In genomic region chr10:23095966-23096813, GRCh38 we compare ENCODE assay signal across 8 cellular contexts. TPM values are rescaled to one million over a fixed set of nuclear protein-coding genes. Genes with fewer than 3 reads are reported as not detected.
DNase-seq lines count a peak whose midpoint lies in the region; ATAC-seq, FAIRE-seq and TF ChIP-seq lines count a peak whose summit lies in the region.

No MANE protein-coding gene starts in this region.

- peak overlapping the region; percentile 88 for H3K4me3 Mint-ChIP-seq in activated T-helper 2 cell treated with anti-CD3 and anti-CD28 coated beads, Interferon-gamma antibody, Interleukin-2, Interleukin-4, amounts not matched to agents 10 μg/mL and 5 μg/mL and 100 μg/mL, durations not matched to agents 14 hours and 24 hours and 36 hours (ENCODE audit: low read depth)

- peaks cover 7% of the 10 kb centered on the region for H3K36me3 Mint-ChIP-seq in activated T-helper 2 cell treated with anti-CD3 and anti-CD28 coated beads, Interferon-gamma antibody, Interleukin-2, Interleukin-4, amounts not matched to agents 10 μg/mL and 5 μg/mL and 100 μg/mL, durations not matched to agents 14 hours and 24 hours and 36 hours (ENCODE audit: low read depth)

- H3K27ac Mint-ChIP-seq in activated T-helper 2 cell treated with anti-CD3 and anti-CD28 coated beads, Interferon-gamma antibody, Interleukin-2, Interleukin-4, amounts not matched to agents 10 μg/mL and 5 μg/mL and 100 μg/mL, durations not matched to agents 14 hours and 24 hours and 36 hours, result peak overlapping the region; percentile 83

- no peak for TF ChIP-seq CTCF in AG04449 (IDR thresholded peaks at IDR 0.05; ENCODE audit: insufficient read depth, low read length, missing control alignments)
- no peak for TF ChIP-seq CTCF in neural cell (IDR thresholded peaks at IDR 0.05; ENCODE audit: poor library complexity, severe bottlenecking)
- TF ChIP-seq CTCF in vagina (IDR thresholded peaks at IDR 0.05), result no peak

- ATAC-seq in GM18499 (IDR thresholded peaks at IDR 0.05; ENCODE audit: insufficient read depth, unreplicated experiment) (peak; percentile 42), HG02840 (IDR thresholded peaks at IDR 0.05; ENCODE audit: low FRiP score, unreplicated experiment) (peak; percentile 55)

- no peak for FAIRE-seq in frontal cortex (lab: Jason Lieb, UNC)

- H3K9me2 ChIP-seq in neural cell (ENCODE audit: insufficient read depth, low read length), result no peaks in the 10 kb centered on the region

- H3K9me3 Mint-ChIP-seq in activated T-helper 2 cell treated with anti-CD3 and anti-CD28 coated beads, Interferon-gamma antibody, Interleukin-2, Interleukin-4, amounts not matched to agents 10 μg/mL and 5 μg/mL and 100 μg/mL, durations not matched to agents 14 hours and 24 hours and 36 hours, result peaks cover 13% of the 10 kb centered on the region

- peaks cover 9% of the 10 kb centered on the region for H3K79me2 ChIP-seq in neural cell (replicated peaks; ENCODE audit: insufficient read depth, low read length)

- CTCF ChIA-PET in AG04449 (lab: Yijun Ruan, JAX), result interaction anchor here (0.6 kb wide), 1 partner anchor 1110 kb away, joined by 3 read pairs; no protein-coding TSS in a partner anchor

- H4K20me1 ChIP-seq in neural cell (ENCODE audit: insufficient read depth), result no peaks in the 10 kb centered on the region

- H3K4me2 ChIP-seq in neural cell (ENCODE audit: low read length), result peak overlapping the region; percentile 45

- intact Hi-C loops in activated T-helper 2 cell treated with anti-CD3 and anti-CD28 coated beads, Interferon-gamma antibody, Interleukin-2, Interleukin-4, amounts not matched to agents 10 μg/mL and 5 μg/mL and 100 μg/mL, durations not matched to agents 14 hours and 24 hours and 36 hours (cut with micrococcal nuclease), result loop anchor here (1.0 to 10.0 kb wide), 6 partner anchors 269 to 1093 kb away; partner anchors contain the start of genes DNAJC1 and PIP4K2A
- intact Hi-C loops in vagina (cut with DNase I), result loop anchor here (10.0 kb wide), 3 partner anchors 339 to 1561 kb away; partner anchors contain the start of genes MLLT10, OTUD1 and SPAG6

- TF ChIP-seq POLR2A in vagina (IDR thresholded peaks at IDR 0.05), result no peak

- peaks cover 3% of the 10 kb centered on the region for H3F3A ChIP-seq in neural cell (ENCODE audit: insufficient read depth, low read length, poor library complexity, severe bottlenecking)

- H3K9me3 ChIP-seq in neural cell (ENCODE audit: low read length), result no peaks in the 10 kb centered on the region
- no peaks in the 10 kb centered on the region for H3K9me3 ChIP-seq in vagina

- H3K27ac ChIP-seq in neural cell (ENCODE audit: low read length) (peak overlapping the region; percentile 50), vagina (peak overlapping the region; percentile 95)

- H2AFZ ChIP-seq in neural cell (ENCODE audit: low read depth, low read length), result peak overlapping the region; percentile 74

- H3K9ac ChIP-seq in neural cell (ENCODE audit: low read length), result peak overlapping the region; percentile 75

- H3K4me3 ChIP-seq in AG04449 (ENCODE audit: low read depth, low read length) (peak overlapping the region; percentile 68), neural cell (ENCODE audit: low read length) (peak overlapping the region; percentile 69), vagina (peak overlapping the region; percentile 55 to 92)

- DNase-seq in AG04449 (ENCODE audit: low read depth, low spot score) (peak; percentile 10), NOMO-1 treated with dmso at 0.1 percent for 144 hours (lab: John Stamatoyannopoulos, UW; ENCODE audit: unreplicated experiment) (peak; percentile 38), frontal cortex (ENCODE audit: low spot score in 2 of 2) (peak; percentile 33 to 36), vagina (ENCODE audit: extremely low spot score in 2 of 2) (no peak)
- DNase-seq in activated T-helper 2 cell treated with anti-CD3 and anti-CD28 coated beads, Interferon-gamma antibody, Interleukin-2, Interleukin-4, amounts not matched to agents 10 μg/mL and 5 μg/mL and 100 μg/mL, durations not matched to agents 14 hours and 24 hours and 36 hours (ENCODE audit: low spot score), result peak; percentile 19

- peaks cover 24% of the 10 kb centered on the region for H3K4me1 ChIP-seq in vagina

- H3K36me3 ChIP-seq in neural cell (ENCODE audit: insufficient read depth, low read length) (no peaks in the 10 kb centered on the region), vagina (no peaks in the 10 kb centered on the region)

- peaks cover 44% of the 10 kb centered on the region for H3K4me1 Mint-ChIP-seq in activated T-helper 2 cell treated with anti-CD3 and anti-CD28 coated beads, Interferon-gamma antibody, Interleukin-2, Interleukin-4, amounts not matched to agents 10 μg/mL and 5 μg/mL and 100 μg/mL, durations not matched to agents 14 hours and 24 hours and 36 hours (ENCODE audit: low read depth)

- H3K27me3 ChIP-seq in neural cell (ENCODE audit: insufficient read depth, low read depth, low read length) (no peaks in the 10 kb centered on the region), vagina (no peaks in the 10 kb centered on the region)

- POLR2A ChIA-PET in AG04449 (lab: Yijun Ruan, JAX), result interaction anchor here (0.8 kb wide), 1 partner anchor 510 kb away, joined by 3 read pairs; no protein-coding TSS in a partner anchor

- no peak for TF ChIP-seq EP300 in neural cell (conservative IDR thresholded peaks at IDR 0.05; ENCODE audit: poor library complexity, severe bottlenecking)

- H3K27me3 Mint-ChIP-seq in activated T-helper 2 cell treated with anti-CD3 and anti-CD28 coated beads, Interferon-gamma antibody, Interleukin-2, Interleukin-4, amounts not matched to agents 10 μg/mL and 5 μg/mL and 100 μg/mL, durations not matched to agents 14 hours and 24 hours and 36 hours (ENCODE audit: low read depth), result peaks cover 17% of the 10 kb centered on the region

- TF ChIP-seq RAD21 in neural cell (conservative IDR thresholded peaks at IDR 0.05), result no peak

TF ChIP-seq in neural cell, 6 proteins besides CTCF, POLR2A, EP300 and RAD21:
- TF ChIP-seq EZH2 (IDR thresholded peaks at IDR 0.05; ENCODE audit: borderline replicate concordance, insufficient read depth, low read length, poor library complexity, severe bottlenecking) (no peak), POLR2AphosphoS5 (IDR thresholded peaks at IDR 0.05) (no peak), TAF1 (IDR thresholded peaks at IDR 0.05; ENCODE audit: low read depth) (no peak), SMC3 (conservative IDR thresholded peaks at IDR 0.05; ENCODE audit: poor library complexity) (no peak), MXI1 (conservative IDR thresholded peaks at IDR 0.05; ENCODE audit: poor library complexity, severe bottlenecking) (no peak)
- TF ChIP-seq, protein P1, sequence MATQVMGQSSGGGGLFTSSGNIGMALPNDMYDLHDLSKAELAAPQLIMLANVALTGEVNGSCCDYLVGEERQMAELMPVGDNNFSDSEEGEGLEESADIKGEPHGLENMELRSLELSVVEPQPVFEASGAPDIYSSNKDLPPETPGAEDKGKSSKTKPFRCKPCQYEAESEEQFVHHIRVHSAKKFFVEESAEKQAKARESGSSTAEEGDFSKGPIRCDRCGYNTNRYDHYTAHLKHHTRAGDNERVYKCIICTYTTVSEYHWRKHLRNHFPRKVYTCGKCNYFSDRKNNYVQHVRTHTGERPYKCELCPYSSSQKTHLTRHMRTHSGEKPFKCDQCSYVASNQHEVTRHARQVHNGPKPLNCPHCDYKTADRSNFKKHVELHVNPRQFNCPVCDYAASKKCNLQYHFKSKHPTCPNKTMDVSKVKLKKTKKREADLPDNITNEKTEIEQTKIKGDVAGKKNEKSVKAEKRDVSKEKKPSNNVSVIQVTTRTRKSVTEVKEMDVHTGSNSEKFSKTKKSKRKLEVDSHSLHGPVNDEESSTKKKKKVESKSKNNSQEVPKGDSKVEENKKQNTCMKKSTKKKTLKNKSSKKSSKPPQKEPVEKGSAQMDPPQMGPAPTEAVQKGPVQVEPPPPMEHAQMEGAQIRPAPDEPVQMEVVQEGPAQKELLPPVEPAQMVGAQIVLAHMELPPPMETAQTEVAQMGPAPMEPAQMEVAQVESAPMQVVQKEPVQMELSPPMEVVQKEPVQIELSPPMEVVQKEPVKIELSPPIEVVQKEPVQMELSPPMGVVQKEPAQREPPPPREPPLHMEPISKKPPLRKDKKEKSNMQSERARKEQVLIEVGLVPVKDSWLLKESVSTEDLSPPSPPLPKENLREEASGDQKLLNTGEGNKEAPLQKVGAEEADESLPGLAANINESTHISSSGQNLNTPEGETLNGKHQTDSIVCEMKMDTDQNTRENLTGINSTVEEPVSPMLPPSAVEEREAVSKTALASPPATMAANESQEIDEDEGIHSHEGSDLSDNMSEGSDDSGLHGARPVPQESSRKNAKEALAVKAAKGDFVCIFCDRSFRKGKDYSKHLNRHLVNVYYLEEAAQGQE (IDR thresholded peaks at IDR 0.05; ENCODE audit: borderline replicate concordance), result no peak

RNA-seq across cellular contexts. Expression of gene MSRB2, which starts 0.8 kb away (rescaled TPM):
- 4.0 and 4.4 TPM in 2 replicates for total RNA-seq in activated T-helper 2 cell treated with anti-CD3 and anti-CD28 coated beads, Interferon-gamma antibody, Interleukin-2, Interleukin-4, amounts not matched to agents 10 μg/mL and 5 μg/mL and 100 μg/mL, durations not matched to agents 14 hours and 24 hours and 36 hours
- 20.4 TPM for total RNA-seq in frontal cortex
- polyA plus RNA-seq in neural cell, result 12.5 and 15.3 TPM in 2 replicates
- 14.6 and 15.2 TPM in 2 replicates for polyA minus RNA-seq in neural cell
- total RNA-seq in vagina, result 15.2 TPM

Comparison
In these comparisons a context has a peak if more than half of its experiments do, and no peak if none do; other contexts are left out.
1. DNase-seq: peak in AG04449 (single experiment), NOMO-1 treated with dmso at 0.1 percent for 144 hours (single experiment), activated T-helper 2 cell treated with anti-CD3 and anti-CD28 coated beads, Interferon-gamma antibody, Interleukin-2, Interleukin-4, amounts not matched to agents 10 μg/mL and 5 μg/mL and 100 μg/mL, durations not matched to agents 14 hours and 24 hours and 36 hours (single experiment) and frontal cortex (2 of 2); none in vagina (0 of 2).
2. Peak in every context shown above with its lines, with median percentiles within 50 percentile points of each other: H3K4me3 ChIP-seq.